ENCODE assay signal across 1 cellular context in the genomic region with DNA sequence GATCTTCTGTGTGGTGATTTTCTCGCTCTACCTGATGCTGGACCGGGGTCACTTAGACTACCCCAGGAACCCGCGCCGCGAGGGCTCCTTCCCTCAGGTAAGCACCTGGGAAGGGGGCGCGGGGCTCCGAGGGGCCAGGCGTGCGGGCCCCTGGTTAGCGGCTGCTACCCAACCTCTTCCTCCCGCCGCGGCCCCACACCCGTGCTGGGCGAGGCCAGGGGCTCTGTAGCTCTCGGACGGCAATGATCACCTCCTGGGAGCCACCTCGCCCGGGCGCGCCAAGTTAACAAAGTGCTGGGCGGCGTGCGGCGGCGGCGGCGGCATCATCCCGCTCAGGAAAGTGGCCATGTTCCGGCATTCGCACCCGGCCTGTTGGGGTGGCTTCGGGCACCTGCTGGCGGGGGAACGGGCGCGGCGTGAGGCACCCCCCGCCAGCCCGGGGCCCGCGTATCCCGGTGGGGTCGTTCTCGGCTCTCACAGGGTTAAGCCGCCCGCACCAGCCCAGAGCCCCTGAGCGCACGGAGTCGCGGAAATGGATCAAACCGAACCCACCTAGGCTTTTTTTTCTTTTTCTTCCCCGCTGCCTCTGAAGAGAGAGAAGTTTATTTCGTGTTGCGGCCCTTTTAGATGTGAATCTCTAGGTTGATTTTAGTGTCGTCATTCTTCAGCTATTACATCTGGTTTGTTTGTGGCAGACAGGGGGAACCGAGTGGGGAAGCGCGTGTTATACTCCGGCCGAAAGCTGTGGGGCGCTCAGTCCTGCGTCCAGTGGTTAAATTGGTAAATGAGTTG.
TF ChIP-seq lines count a peak whose summit lies in the region.

No MANE protein-coding gene starts in this region.

TF ChIP-seq in GM12878, 131 proteins besides CTCF, POLR2A, EP300 and RAD21 (continued from another document and continues in another):
- TF ChIP-seq, protein P1, sequence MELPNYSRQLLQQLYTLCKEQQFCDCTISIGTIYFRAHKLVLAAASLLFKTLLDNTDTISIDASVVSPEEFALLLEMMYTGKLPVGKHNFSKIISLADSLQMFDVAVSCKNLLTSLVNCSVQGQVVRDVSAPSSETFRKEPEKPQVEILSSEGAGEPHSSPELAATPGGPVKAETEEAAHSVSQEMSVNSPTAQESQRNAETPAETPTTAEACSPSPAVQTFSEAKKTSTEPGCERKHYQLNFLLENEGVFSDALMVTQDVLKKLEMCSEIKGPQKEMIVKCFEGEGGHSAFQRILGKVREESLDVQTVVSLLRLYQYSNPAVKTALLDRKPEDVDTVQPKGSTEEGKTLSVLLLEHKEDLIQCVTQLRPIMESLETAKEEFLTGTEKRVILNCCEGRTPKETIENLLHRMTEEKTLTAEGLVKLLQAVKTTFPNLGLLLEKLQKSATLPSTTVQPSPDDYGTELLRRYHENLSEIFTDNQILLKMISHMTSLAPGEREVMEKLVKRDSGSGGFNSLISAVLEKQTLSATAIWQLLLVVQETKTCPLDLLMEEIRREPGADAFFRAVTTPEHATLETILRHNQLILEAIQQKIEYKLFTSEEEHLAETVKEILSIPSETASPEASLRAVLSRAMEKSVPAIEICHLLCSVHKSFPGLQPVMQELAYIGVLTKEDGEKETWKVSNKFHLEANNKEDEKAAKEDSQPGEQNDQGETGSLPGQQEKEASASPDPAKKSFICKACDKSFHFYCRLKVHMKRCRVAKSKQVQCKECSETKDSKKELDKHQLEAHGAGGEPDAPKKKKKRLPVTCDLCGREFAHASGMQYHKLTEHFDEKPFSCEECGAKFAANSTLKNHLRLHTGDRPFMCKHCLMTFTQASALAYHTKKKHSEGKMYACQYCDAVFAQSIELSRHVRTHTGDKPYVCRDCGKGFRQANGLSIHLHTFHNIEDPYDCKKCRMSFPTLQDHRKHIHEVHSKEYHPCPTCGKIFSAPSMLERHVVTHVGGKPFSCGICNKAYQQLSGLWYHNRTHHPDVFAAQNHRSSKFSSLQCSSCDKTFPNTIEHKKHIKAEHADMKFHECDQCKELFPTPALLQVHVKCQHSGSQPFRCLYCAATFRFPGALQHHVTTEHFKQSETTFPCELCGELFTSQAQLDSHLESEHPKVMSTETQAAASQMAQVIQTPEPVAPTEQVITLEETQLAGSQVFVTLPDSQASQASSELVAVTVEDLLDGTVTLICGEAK (IDR thresholded peaks at IDR 0.05; ENCODE audit: borderline replicate concordance) = no peak
- TF ChIP-seq ZNF217 (IDR thresholded peaks at IDR 0.05) = no peak
- TF ChIP-seq BMI1 (IDR thresholded peaks at IDR 0.05; ENCODE audit: borderline replicate concordance) = no peak
- TF ChIP-seq, protein P2, sequence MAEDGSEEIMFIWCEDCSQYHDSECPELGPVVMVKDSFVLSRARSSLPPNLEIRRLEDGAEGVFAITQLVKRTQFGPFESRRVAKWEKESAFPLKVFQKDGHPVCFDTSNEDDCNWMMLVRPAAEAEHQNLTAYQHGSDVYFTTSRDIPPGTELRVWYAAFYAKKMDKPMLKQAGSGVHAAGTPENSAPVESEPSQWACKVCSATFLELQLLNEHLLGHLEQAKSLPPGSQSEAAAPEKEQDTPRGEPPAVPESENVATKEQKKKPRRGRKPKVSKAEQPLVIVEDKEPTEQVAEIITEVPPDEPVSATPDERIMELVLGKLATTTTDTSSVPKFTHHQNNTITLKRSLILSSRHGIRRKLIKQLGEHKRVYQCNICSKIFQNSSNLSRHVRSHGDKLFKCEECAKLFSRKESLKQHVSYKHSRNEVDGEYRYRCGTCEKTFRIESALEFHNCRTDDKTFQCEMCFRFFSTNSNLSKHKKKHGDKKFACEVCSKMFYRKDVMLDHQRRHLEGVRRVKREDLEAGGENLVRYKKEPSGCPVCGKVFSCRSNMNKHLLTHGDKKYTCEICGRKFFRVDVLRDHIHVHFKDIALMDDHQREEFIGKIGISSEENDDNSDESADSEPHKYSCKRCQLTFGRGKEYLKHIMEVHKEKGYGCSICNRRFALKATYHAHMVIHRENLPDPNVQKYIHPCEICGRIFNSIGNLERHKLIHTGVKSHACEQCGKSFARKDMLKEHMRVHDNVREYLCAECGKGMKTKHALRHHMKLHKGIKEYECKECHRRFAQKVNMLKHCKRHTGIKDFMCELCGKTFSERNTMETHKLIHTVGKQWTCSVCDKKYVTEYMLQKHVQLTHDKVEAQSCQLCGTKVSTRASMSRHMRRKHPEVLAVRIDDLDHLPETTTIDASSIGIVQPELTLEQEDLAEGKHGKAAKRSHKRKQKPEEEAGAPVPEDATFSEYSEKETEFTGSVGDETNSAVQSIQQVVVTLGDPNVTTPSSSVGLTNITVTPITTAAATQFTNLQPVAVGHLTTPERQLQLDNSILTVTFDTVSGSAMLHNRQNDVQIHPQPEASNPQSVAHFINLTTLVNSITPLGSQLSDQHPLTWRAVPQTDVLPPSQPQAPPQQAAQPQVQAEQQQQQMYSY (CRISPR knock-in tag; IDR thresholded peaks at IDR 0.05) = no peak
- TF ChIP-seq SMC3 (IDR thresholded peaks at IDR 0.05; ENCODE audit: borderline replicate concordance, low read length) = peak; percentile 36; the same call in 1 of the 2 replicates
- peak; percentile 91 for TF ChIP-seq ATF7 (IDR thresholded peaks at IDR 0.05; ENCODE audit: low read depth)
- TF ChIP-seq JUNB (IDR thresholded peaks at IDR 0.05) = no peak
- peak; percentile 71 for TF ChIP-seq RUNX3 (IDR thresholded peaks at IDR 0.05; ENCODE audit: low read length)
- TF ChIP-seq, protein P3, sequence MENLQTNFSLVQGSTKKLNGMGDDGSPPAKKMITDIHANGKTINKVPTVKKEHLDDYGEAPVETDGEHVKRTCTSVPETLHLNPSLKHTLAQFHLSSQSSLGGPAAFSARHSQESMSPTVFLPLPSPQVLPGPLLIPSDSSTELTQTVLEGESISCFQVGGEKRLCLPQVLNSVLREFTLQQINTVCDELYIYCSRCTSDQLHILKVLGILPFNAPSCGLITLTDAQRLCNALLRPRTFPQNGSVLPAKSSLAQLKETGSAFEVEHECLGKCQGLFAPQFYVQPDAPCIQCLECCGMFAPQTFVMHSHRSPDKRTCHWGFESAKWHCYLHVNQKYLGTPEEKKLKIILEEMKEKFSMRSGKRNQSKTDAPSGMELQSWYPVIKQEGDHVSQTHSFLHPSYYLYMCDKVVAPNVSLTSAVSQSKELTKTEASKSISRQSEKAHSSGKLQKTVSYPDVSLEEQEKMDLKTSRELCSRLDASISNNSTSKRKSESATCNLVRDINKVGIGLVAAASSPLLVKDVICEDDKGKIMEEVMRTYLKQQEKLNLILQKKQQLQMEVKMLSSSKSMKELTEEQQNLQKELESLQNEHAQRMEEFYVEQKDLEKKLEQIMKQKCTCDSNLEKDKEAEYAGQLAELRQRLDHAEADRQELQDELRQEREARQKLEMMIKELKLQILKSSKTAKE (IDR thresholded peaks at IDR 0.05; ENCODE audit: low read depth, poor library complexity, severe bottlenecking) = peak; percentile 55
- TF ChIP-seq SMARCA5 (IDR thresholded peaks at IDR 0.05) = peak; percentile 65; the same call in 1 of the 2 replicates
- no peak for TF ChIP-seq IKZF2 (IDR thresholded peaks at IDR 0.05)
- 0 out of 2 replicates have a peak, but pooled peaks have one; percentile 37 for TF ChIP-seq NBN (IDR thresholded peaks at IDR 0.05)
- TF ChIP-seq, protein P4, sequence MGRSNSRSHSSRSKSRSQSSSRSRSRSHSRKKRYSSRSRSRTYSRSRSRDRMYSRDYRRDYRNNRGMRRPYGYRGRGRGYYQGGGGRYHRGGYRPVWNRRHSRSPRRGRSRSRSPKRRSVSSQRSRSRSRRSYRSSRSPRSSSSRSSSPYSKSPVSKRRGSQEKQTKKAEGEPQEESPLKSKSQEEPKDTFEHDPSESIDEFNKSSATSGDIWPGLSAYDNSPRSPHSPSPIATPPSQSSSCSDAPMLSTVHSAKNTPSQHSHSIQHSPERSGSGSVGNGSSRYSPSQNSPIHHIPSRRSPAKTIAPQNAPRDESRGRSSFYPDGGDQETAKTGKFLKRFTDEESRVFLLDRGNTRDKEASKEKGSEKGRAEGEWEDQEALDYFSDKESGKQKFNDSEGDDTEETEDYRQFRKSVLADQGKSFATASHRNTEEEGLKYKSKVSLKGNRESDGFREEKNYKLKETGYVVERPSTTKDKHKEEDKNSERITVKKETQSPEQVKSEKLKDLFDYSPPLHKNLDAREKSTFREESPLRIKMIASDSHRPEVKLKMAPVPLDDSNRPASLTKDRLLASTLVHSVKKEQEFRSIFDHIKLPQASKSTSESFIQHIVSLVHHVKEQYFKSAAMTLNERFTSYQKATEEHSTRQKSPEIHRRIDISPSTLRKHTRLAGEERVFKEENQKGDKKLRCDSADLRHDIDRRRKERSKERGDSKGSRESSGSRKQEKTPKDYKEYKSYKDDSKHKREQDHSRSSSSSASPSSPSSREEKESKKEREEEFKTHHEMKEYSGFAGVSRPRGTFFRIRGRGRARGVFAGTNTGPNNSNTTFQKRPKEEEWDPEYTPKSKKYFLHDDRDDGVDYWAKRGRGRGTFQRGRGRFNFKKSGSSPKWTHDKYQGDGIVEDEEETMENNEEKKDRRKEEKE (IDR thresholded peaks at IDR 0.05) = no peak
- TF ChIP-seq, protein P5, sequence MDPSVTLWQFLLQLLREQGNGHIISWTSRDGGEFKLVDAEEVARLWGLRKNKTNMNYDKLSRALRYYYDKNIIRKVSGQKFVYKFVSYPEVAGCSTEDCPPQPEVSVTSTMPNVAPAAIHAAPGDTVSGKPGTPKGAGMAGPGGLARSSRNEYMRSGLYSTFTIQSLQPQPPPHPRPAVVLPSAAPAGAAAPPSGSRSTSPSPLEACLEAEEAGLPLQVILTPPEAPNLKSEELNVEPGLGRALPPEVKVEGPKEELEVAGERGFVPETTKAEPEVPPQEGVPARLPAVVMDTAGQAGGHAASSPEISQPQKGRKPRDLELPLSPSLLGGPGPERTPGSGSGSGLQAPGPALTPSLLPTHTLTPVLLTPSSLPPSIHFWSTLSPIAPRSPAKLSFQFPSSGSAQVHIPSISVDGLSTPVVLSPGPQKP (IDR thresholded peaks at IDR 0.05; ENCODE audit: low read depth, low read length) = no peak
- TF ChIP-seq NFIC (IDR thresholded peaks at IDR 0.05; ENCODE audit: low read depth, low read length) = no peak
- TF ChIP-seq ETV6 (conservative IDR thresholded peaks at IDR 0.05 in 1 of 2, IDR thresholded peaks at IDR 0.05 in 1 of 2; ENCODE audit: borderline replicate concordance in 1 of 2, low read depth in 1 of 2) = no peak
- TF ChIP-seq, protein P6, sequence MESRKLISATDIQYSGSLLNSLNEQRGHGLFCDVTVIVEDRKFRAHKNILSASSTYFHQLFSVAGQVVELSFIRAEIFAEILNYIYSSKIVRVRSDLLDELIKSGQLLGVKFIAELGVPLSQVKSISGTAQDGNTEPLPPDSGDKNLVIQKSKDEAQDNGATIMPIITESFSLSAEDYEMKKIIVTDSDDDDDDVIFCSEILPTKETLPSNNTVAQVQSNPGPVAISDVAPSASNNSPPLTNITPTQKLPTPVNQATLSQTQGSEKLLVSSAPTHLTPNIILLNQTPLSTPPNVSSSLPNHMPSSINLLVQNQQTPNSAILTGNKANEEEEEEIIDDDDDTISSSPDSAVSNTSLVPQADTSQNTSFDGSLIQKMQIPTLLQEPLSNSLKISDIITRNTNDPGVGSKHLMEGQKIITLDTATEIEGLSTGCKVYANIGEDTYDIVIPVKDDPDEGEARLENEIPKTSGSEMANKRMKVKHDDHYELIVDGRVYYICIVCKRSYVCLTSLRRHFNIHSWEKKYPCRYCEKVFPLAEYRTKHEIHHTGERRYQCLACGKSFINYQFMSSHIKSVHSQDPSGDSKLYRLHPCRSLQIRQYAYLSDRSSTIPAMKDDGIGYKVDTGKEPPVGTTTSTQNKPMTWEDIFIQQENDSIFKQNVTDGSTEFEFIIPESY (IDR thresholded peaks at IDR 0.05) = no peak
- no peak for TF ChIP-seq BCL11A (IDR thresholded peaks at IDR 0.05; ENCODE audit: low read depth, low read length)
- TF ChIP-seq, protein P7, sequence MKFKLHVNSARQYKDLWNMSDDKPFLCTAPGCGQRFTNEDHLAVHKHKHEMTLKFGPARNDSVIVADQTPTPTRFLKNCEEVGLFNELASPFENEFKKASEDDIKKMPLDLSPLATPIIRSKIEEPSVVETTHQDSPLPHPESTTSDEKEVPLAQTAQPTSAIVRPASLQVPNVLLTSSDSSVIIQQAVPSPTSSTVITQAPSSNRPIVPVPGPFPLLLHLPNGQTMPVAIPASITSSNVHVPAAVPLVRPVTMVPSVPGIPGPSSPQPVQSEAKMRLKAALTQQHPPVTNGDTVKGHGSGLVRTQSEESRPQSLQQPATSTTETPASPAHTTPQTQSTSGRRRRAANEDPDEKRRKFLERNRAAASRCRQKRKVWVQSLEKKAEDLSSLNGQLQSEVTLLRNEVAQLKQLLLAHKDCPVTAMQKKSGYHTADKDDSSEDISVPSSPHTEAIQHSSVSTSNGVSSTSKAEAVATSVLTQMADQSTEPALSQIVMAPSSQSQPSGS (IDR thresholded peaks at IDR 0.05; ENCODE audit: low read length) = 0 out of 2 replicates have a peak, but pooled peaks have one; percentile 36
- TF ChIP-seq TARDBP (IDR thresholded peaks at IDR 0.05; ENCODE audit: borderline replicate concordance) = no peak
- 0 out of 2 replicates have a peak, but pooled peaks have one; percentile 31 for TF ChIP-seq CBX5 (IDR thresholded peaks at IDR 0.05; ENCODE audit: low read depth)
- TF ChIP-seq LARP7 (IDR thresholded peaks at IDR 0.05) = no peak; the same call in 1 of the 2 replicates
- TF ChIP-seq FOXK2 (IDR thresholded peaks at IDR 0.05) = no peak
- TF ChIP-seq, protein P8, sequence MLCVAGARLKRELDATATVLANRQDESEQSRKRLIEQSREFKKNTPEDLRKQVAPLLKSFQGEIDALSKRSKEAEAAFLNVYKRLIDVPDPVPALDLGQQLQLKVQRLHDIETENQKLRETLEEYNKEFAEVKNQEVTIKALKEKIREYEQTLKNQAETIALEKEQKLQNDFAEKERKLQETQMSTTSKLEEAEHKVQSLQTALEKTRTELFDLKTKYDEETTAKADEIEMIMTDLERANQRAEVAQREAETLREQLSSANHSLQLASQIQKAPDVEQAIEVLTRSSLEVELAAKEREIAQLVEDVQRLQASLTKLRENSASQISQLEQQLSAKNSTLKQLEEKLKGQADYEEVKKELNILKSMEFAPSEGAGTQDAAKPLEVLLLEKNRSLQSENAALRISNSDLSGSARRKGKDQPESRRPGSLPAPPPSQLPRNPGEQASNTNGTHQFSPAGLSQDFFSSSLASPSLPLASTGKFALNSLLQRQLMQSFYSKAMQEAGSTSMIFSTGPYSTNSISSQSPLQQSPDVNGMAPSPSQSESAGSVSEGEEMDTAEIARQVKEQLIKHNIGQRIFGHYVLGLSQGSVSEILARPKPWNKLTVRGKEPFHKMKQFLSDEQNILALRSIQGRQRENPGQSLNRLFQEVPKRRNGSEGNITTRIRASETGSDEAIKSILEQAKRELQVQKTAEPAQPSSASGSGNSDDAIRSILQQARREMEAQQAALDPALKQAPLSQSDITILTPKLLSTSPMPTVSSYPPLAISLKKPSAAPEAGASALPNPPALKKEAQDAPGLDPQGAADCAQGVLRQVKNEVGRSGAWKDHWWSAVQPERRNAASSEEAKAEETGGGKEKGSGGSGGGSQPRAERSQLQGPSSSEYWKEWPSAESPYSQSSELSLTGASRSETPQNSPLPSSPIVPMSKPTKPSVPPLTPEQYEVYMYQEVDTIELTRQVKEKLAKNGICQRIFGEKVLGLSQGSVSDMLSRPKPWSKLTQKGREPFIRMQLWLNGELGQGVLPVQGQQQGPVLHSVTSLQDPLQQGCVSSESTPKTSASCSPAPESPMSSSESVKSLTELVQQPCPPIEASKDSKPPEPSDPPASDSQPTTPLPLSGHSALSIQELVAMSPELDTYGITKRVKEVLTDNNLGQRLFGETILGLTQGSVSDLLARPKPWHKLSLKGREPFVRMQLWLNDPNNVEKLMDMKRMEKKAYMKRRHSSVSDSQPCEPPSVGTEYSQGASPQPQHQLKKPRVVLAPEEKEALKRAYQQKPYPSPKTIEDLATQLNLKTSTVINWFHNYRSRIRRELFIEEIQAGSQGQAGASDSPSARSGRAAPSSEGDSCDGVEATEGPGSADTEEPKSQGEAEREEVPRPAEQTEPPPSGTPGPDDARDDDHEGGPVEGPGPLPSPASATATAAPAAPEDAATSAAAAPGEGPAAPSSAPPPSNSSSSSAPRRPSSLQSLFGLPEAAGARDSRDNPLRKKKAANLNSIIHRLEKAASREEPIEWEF (IDR thresholded peaks at IDR 0.05; ENCODE audit: insufficient replicate concordance, low read depth, low read length) = no peak
- TF ChIP-seq SP1 (IDR thresholded peaks at IDR 0.05; ENCODE audit: low read depth, low read length) = no peak
